ENCODE assay signal across 1 cellular context in genomic region chr5:148910216-148910615, GRCh38.
TF ChIP-seq lines count a peak whose summit lies in the region.

No MANE protein-coding gene starts in this region.

TF ChIP-seq in WTC11, 78 proteins besides CTCF, POLR2A, EP300 and RAD21 (continued from another document):
- TF ChIP-seq CDX4 (CRISPR knock-in tag; IDR thresholded peaks at IDR 0.05; ENCODE audit: borderline replicate concordance), result no peak
- TF ChIP-seq ZNF671 (CRISPR knock-in tag; IDR thresholded peaks at IDR 0.05), result no peak
- no peak for TF ChIP-seq ZBTB21 (CRISPR knock-in tag; IDR thresholded peaks at IDR 0.05; ENCODE audit: borderline replicate concordance)
- TF ChIP-seq OVOL2 (CRISPR knock-in tag; IDR thresholded peaks at IDR 0.05; ENCODE audit: borderline replicate concordance), result no peak
- TF ChIP-seq NR2C2 (CRISPR knock-in tag; IDR thresholded peaks at IDR 0.05), result no peak
- TF ChIP-seq, protein P1, sequence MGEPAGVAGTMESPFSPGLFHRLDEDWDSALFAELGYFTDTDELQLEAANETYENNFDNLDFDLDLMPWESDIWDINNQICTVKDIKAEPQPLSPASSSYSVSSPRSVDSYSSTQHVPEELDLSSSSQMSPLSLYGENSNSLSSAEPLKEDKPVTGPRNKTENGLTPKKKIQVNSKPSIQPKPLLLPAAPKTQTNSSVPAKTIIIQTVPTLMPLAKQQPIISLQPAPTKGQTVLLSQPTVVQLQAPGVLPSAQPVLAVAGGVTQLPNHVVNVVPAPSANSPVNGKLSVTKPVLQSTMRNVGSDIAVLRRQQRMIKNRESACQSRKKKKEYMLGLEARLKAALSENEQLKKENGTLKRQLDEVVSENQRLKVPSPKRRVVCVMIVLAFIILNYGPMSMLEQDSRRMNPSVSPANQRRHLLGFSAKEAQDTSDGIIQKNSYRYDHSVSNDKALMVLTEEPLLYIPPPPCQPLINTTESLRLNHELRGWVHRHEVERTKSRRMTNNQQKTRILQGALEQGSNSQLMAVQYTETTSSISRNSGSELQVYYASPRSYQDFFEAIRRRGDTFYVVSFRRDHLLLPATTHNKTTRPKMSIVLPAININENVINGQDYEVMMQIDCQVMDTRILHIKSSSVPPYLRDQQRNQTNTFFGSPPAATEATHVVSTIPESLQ (CRISPR knock-in tag; IDR thresholded peaks at IDR 0.05), result no peak
- no peak for TF ChIP-seq EMX1 (CRISPR knock-in tag; IDR thresholded peaks at IDR 0.05)
- no peak for TF ChIP-seq ZNF138 (CRISPR knock-in tag; conservative IDR thresholded peaks at IDR 0.05)
- no peak for TF ChIP-seq AFF4 (CRISPR knock-in tag; IDR thresholded peaks at IDR 0.05; ENCODE audit: borderline replicate concordance)
- TF ChIP-seq FOXJ3 (CRISPR knock-in tag; IDR thresholded peaks at IDR 0.05; ENCODE audit: borderline replicate concordance), result no peak
- TF ChIP-seq JAZF1 (CRISPR knock-in tag; IDR thresholded peaks at IDR 0.05), result no peak
- TF ChIP-seq PRDM15 (CRISPR knock-in tag; IDR thresholded peaks at IDR 0.05), result no peak
- no peak for TF ChIP-seq E2F1 (CRISPR knock-in tag; IDR thresholded peaks at IDR 0.05)
- TF ChIP-seq, protein P2, sequence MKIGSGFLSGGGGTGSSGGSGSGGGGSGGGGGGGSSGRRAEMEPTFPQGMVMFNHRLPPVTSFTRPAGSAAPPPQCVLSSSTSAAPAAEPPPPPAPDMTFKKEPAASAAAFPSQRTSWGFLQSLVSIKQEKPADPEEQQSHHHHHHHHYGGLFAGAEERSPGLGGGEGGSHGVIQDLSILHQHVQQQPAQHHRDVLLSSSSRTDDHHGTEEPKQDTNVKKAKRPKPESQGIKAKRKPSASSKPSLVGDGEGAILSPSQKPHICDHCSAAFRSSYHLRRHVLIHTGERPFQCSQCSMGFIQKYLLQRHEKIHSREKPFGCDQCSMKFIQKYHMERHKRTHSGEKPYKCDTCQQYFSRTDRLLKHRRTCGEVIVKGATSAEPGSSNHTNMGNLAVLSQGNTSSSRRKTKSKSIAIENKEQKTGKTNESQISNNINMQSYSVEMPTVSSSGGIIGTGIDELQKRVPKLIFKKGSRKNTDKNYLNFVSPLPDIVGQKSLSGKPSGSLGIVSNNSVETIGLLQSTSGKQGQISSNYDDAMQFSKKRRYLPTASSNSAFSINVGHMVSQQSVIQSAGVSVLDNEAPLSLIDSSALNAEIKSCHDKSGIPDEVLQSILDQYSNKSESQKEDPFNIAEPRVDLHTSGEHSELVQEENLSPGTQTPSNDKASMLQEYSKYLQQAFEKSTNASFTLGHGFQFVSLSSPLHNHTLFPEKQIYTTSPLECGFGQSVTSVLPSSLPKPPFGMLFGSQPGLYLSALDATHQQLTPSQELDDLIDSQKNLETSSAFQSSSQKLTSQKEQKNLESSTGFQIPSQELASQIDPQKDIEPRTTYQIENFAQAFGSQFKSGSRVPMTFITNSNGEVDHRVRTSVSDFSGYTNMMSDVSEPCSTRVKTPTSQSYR (CRISPR knock-in tag; IDR thresholded peaks at IDR 0.05), result no peak
- TF ChIP-seq, protein P3, sequence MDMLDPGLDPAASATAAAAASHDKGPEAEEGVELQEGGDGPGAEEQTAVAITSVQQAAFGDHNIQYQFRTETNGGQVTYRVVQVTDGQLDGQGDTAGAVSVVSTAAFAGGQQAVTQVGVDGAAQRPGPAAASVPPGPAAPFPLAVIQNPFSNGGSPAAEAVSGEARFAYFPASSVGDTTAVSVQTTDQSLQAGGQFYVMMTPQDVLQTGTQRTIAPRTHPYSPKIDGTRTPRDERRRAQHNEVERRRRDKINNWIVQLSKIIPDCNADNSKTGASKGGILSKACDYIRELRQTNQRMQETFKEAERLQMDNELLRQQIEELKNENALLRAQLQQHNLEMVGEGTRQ (CRISPR knock-in tag; IDR thresholded peaks at IDR 0.05), result no peak
- no peak for TF ChIP-seq PRRX2 (CRISPR knock-in tag; IDR thresholded peaks at IDR 0.05)
- no peak for TF ChIP-seq MAX (CRISPR knock-in tag; IDR thresholded peaks at IDR 0.05)
